Comparison of ENCODE assay signal across 21 cellular contexts in the genomic region with DNA sequence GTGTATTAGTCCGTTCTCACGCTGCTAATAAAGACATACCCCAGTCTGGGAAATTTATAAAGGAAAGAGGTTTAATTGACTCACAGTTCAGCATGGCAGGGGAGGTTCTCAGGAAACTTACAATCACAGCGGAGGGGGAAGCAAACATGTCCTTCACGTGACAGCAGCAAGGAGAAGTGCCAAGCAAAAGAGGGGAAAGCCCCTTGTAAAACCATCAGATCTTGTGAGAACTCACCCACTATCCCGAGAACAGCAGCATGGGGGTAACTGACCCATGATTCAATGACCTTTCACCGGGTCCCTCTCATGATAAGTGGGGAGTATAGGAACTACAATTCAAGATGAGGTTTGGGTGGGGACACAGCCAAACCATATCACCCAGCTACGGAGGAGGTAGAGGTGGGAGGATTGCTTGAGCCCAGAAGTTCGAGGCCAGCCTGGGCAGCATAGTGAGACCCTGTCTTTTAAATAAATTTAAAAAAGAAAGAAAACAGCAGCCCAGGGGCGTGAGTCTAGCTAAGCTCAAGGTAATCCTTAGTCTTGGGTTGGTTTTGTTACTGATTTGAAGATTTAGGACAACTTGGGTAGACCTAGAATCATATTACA.
"Had no signal": no experiment of that assay in that cellular context is flagged by ENCODE, and none has a peak within 500 bp of the region (broad histone marks: within the 10 kb centered on the region; RNA-seq: fewer than 3 reads in every experiment).

No MANE protein-coding gene starts in this region.

- H3K9me3 Mint-ChIP-seq: activated naive CD4-positive, alpha-beta T cell treated with anti-CD3 and anti-CD28 coated beads for 36 hours; activated T-helper 17 cell treated with anti-CD3 and anti-CD28 coated beads, Interleukin-2, amount 50 U/mL, for 72 hours had no signal

- H3K4me1 Mint-ChIP-seq: activated T-helper 17 cell treated with anti-CD3 and anti-CD28 coated beads, Interleukin-2, amount 50 U/mL, for 72 hours had no signal

- H3K27ac Mint-ChIP-seq: activated naive CD4-positive, alpha-beta T cell treated with anti-CD3 and anti-CD28 coated beads for 36 hours; activated T-helper 17 cell treated with anti-CD3 and anti-CD28 coated beads, Interleukin-2, amount 50 U/mL, for 72 hours had no signal

- H3K4me1 ChIP-seq: body of pancreas, gastrocnemius medialis, heart right ventricle, left lung, right atrium auricular region, transverse colon had no signal

- FAIRE-seq: endothelial cell of umbilical vein, keratinocyte had no signal

- H3K4me3 ChIP-seq: body of pancreas, coronary artery, gastrocnemius medialis, heart right ventricle, left lung, right atrium auricular region, skin epidermis, transverse colon had no signal

- H3K27ac ChIP-seq: body of pancreas, coronary artery, gastrocnemius medialis, heart right ventricle, left lung, neutrophil, right atrium auricular region, skin epidermis, transverse colon had no signal

- H3K36me3 ChIP-seq: gastrocnemius medialis, heart right ventricle, left lung, right atrium auricular region, transverse colon had no signal

- DNase-seq: activated CD8-positive, alpha-beta memory T cell treated with anti-CD3 and anti-CD28 coated beads for 24 hours; activated naive CD4-positive, alpha-beta T cell treated with anti-CD3 and anti-CD28 coated beads for 36 hours; activated T-cell treated with anti-CD3 and anti-CD28 coated beads for 4 hours; amniotic stem cell; body of pancreas; central memory CD4-positive, alpha-beta T cell; effector CD4-positive, alpha-beta T cell; gastrocnemius medialis; heart right ventricle; left lung; mesenchymal stem cell; SW 1271; T-helper 9 cell; transverse colon had no signal

- H3K9me3 ChIP-seq: body of pancreas, gastrocnemius medialis, heart right ventricle, left lung, neutrophil, right atrium auricular region, transverse colon had no signal

- H3K27me3 ChIP-seq: body of pancreas, gastrocnemius medialis, heart right ventricle, left lung, neutrophil, right atrium auricular region, transverse colon had no signal

- H3K4me3 Mint-ChIP-seq: activated naive CD4-positive, alpha-beta T cell treated with anti-CD3 and anti-CD28 coated beads for 36 hours; activated T-helper 17 cell treated with anti-CD3 and anti-CD28 coated beads, Interleukin-2, amount 50 U/mL, for 72 hours had no signal

- H3K27me3 Mint-ChIP-seq: activated T-helper 17 cell treated with anti-CD3 and anti-CD28 coated beads, Interleukin-2, amount 50 U/mL, for 72 hours had no signal

- ATAC-seq: activated T-helper 17 cell treated with anti-CD3 and anti-CD28 coated beads, Interleukin-2, amount 50 U/mL, for 72 hours; body of pancreas; gastrocnemius medialis; heart right ventricle; left lung had no signal
